21 cellular contexts compared by ENCODE assay signal in the genomic region with DNA sequence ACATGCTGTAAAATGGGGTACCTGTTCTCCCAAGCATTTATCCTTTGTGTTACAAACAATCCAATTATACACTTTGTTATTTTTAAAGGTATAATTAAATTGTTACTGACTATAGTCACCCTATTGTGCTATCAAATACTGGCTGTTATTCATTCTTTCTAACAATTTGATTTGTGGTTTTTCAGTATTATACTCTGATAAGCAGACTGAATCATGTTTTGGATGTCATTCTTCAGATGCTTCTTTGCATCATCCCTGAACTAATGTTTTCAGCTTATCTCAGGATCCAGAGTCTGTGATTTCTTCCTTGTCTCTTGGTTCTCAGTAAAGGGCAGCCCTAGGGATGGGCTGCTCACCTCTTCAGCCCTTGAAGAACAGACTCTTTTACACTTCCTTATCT.
"Had no signal": no experiment of that assay in that cellular context is flagged by ENCODE, and none has a peak within 500 bp of the region (broad histone marks: within the 10 kb centered on the region; RNA-seq: fewer than 3 reads in every experiment).

No MANE protein-coding gene starts in this region.

- H2AFZ ChIP-seq: parathyroid adenoma had no signal

- H3K9ac ChIP-seq: parathyroid adenoma had no signal

- H3K79me2 ChIP-seq: parathyroid adenoma had no signal

- H3K36me3 ChIP-seq: cardiac muscle cell, left lung, tibial artery had no signal

- DNase-seq: activated CD4-positive, alpha-beta memory T cell treated with anti-CD3 and anti-CD28 coated beads, Interleukin-2, amount 10 ng/mL, durations not matched to agents 7 days and 5 days; activated effector memory CD4-positive, alpha-beta T cell treated with Interleukin-2 at 50 U/mL for 16 hours; activated naive CD4-positive, alpha-beta T cell treated with anti-CD3 and anti-CD28 coated beads for 36 hours; activated naive CD8-positive, alpha-beta T cell treated with anti-CD3 and anti-CD28 coated beads, Interleukin-2, amount 10 ng/mL, durations not matched to agents 7 days and 5 days; activated T-cell treated with anti-CD3 and anti-CD28 coated beads, Interleukin-2, amount 50 U/mL, for 72 hours; body of pancreas; cortex of kidney; effector CD4-positive, alpha-beta T cell; foreskin keratinocyte; kidney; left lung; naive thymus-derived CD8-positive, alpha-beta T cell; right cardiac atrium; stimulated activated CD4-positive, alpha-beta T cell treated with anti-CD3 and anti-CD28 coated beads, Interleukin-12 subunit alpha, Interleukin-12 subunit beta, amount 100 ng/mL, for 4 hours; stimulated activated CD4-positive, alpha-beta T cell treated with anti-CD3 and anti-CD28 coated beads, Interleukin-4, amount 100 ng/mL, for 4 hours; stimulated activated naive CD8-positive, alpha-beta T cell treated with anti-CD3 and anti-CD28 coated beads, Interleukin-15, Interleukin-2, amounts not matched to agents 100 U/mL and 50 U/mL, for 24 hours; T-helper 17 cell; tibial artery had no signal

- H3K9me3 ChIP-seq: body of pancreas, left lung, tibial artery had no signal

- H3K4me1 ChIP-seq: body of pancreas, foreskin keratinocyte had no signal

- H3K27me3 ChIP-seq: body of pancreas, cardiac muscle cell, foreskin keratinocyte, left lung, tibial artery had no signal

- H3K4me3 ChIP-seq: body of pancreas, cardiac muscle cell, left lung, lung, tibial artery had no signal

- H3K27ac ChIP-seq: body of pancreas, cardiac muscle cell, foreskin keratinocyte, left lung, parathyroid adenoma, tibial artery had no signal
